In genomic region chr4:187124311-187124710, GRCh38 we compare ENCODE assay signal across 1 cellular context.
TF ChIP-seq lines count a peak whose summit lies in the region.

No MANE protein-coding gene starts in this region.

TF ChIP-seq in GM23338, 12 proteins besides CTCF, POLR2A, EP300 and RAD21 (continued from another document):
- TF ChIP-seq, protein P1, sequence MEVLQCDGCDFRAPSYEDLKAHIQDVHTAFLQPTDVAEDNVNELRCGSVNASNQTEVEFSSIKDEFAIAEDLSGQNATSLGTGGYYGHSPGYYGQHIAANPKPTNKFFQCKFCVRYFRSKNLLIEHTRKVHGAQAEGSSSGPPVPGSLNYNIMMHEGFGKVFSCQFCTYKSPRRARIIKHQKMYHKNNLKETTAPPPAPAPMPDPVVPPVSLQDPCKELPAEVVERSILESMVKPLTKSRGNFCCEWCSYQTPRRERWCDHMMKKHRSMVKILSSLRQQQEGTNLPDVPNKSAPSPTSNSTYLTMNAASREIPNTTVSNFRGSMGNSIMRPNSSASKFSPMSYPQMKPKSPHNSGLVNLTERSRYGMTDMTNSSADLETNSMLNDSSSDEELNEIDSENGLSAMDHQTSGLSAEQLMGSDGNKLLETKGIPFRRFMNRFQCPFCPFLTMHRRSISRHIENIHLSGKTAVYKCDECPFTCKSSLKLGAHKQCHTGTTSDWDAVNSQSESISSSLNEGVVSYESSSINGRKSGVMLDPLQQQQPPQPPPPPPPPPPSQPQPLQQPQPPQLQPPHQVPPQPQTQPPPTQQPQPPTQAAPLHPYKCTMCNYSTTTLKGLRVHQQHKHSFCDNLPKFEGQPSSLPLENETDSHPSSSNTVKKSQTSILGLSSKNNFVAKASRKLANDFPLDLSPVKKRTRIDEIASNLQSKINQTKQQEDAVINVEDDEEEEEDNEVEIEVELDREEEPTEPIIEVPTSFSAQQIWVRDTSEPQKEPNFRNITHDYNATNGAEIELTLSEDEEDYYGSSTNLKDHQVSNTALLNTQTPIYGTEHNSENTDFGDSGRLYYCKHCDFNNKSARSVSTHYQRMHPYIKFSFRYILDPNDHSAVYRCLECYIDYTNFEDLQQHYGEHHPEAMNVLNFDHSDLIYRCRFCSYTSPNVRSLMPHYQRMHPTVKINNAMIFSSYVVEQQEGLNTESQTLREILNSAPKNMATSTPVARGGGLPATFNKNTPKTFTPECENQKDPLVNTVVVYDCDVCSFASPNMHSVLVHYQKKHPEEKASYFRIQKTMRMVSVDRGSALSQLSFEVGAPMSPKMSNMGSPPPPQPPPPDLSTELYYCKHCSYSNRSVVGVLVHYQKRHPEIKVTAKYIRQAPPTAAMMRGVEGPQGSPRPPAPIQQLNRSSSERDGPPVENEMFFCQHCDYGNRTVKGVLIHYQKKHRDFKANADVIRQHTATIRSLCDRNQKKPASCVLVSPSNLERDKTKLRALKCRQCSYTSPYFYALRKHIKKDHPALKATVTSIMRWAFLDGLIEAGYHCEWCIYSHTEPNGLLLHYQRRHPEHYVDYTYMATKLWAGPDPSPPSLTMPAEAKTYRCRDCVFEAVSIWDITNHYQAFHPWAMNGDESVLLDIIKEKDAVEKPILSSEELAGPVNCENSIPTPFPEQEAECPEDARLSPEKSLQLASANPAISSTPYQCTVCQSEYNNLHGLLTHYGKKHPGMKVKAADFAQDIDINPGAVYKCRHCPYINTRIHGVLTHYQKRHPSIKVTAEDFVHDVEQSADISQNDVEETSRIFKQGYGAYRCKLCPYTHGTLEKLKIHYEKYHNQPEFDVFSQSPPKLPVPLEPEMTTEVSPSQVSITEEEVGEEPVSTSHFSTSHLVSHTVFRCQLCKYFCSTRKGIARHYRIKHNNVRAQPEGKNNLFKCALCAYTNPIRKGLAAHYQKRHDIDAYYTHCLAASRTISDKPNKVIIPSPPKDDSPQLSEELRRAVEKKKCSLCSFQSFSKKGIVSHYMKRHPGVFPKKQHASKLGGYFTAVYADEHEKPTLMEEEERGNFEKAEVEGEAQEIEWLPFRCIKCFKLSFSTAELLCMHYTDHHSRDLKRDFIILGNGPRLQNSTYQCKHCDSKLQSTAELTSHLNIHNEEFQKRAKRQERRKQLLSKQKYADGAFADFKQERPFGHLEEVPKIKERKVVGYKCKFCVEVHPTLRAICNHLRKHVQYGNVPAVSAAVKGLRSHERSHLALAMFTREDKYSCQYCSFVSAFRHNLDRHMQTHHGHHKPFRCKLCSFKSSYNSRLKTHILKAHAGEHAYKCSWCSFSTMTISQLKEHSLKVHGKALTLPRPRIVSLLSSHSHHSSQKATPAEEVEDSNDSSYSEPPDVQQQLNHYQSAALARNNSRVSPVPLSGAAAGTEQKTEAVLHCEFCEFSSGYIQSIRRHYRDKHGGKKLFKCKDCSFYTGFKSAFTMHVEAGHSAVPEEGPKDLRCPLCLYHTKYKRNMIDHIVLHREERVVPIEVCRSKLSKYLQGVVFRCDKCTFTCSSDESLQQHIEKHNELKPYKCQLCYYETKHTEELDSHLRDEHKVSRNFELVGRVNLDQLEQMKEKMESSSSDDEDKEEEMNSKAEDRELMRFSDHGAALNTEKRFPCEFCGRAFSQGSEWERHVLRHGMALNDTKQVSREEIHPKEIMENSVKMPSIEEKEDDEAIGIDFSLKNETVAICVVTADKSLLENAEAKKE (CRISPR knock-in tag; IDR thresholded peaks at IDR 0.05): no peak
- TF ChIP-seq JUNB (IDR thresholded peaks at IDR 0.05; ENCODE audit: unreplicated experiment) (no peak), ZNF114 (CRISPR knock-in tag; IDR thresholded peaks at IDR 0.05) (no peak), EZH2 (IDR thresholded peaks at IDR 0.05; ENCODE audit: low read depth, unreplicated experiment) (no peak), STAT1 (IDR thresholded peaks at IDR 0.05; ENCODE audit: unreplicated experiment) (no peak), POLR2AphosphoS5 (IDR thresholded peaks at IDR 0.05; ENCODE audit: low read depth) (no peak), NANOG (IDR thresholded peaks at IDR 0.05; ENCODE audit: borderline replicate concordance) (no peak), CREB1 (CRISPR knock-in tag; IDR thresholded peaks at IDR 0.05; ENCODE audit: low read depth) (no peak)
- TF ChIP-seq, protein P2, sequence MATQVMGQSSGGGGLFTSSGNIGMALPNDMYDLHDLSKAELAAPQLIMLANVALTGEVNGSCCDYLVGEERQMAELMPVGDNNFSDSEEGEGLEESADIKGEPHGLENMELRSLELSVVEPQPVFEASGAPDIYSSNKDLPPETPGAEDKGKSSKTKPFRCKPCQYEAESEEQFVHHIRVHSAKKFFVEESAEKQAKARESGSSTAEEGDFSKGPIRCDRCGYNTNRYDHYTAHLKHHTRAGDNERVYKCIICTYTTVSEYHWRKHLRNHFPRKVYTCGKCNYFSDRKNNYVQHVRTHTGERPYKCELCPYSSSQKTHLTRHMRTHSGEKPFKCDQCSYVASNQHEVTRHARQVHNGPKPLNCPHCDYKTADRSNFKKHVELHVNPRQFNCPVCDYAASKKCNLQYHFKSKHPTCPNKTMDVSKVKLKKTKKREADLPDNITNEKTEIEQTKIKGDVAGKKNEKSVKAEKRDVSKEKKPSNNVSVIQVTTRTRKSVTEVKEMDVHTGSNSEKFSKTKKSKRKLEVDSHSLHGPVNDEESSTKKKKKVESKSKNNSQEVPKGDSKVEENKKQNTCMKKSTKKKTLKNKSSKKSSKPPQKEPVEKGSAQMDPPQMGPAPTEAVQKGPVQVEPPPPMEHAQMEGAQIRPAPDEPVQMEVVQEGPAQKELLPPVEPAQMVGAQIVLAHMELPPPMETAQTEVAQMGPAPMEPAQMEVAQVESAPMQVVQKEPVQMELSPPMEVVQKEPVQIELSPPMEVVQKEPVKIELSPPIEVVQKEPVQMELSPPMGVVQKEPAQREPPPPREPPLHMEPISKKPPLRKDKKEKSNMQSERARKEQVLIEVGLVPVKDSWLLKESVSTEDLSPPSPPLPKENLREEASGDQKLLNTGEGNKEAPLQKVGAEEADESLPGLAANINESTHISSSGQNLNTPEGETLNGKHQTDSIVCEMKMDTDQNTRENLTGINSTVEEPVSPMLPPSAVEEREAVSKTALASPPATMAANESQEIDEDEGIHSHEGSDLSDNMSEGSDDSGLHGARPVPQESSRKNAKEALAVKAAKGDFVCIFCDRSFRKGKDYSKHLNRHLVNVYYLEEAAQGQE (IDR thresholded peaks at IDR 0.05; ENCODE audit: unreplicated experiment): no peak
TF ChIP-seq in GM23338: peak in this region for 0.
